10 cellular contexts compared by ENCODE assay signal in the genomic region with DNA sequence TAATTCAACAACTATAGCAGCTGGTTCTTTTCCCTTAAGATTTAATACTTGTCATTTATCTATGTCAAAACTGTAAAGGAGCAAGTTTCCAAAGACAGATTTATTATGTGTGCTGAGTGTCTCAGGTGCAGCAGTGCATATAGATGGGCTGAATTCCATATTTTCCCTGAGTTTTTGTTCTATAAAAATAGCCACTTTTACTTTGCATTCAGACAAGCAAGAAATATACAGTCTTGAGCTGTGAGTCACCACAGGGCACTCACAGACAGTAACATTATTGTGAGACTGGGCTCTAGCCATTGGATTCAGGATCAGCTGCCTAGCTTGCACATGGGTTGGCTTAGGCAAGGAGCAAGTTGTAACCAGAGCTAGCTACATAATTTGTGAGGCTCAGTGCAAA.
DNase-seq lines count a peak whose midpoint lies in the region; ATAC-seq and TF ChIP-seq lines count a peak whose summit lies in the region.
"Had no signal": no experiment of that assay in that cellular context is flagged by ENCODE, and none has a peak within 500 bp of the region (broad histone marks: within the 10 kb centered on the region; RNA-seq: fewer than 3 reads in every experiment).

No MANE protein-coding gene starts in this region.

- H3K4me1 Mint-ChIP-seq in activated T-cell treated with anti-CD3 and anti-CD28 coated beads, Interleukin-2, amount 50 U/mL, for 72 hours (ENCODE audit: low read depth), result no peaks in the 10 kb centered on the region

- H3K36me3 Mint-ChIP-seq in activated T-cell treated with anti-CD3 and anti-CD28 coated beads, Interleukin-2, amount 50 U/mL, for 72 hours (ENCODE audit: insufficient read depth in 2 of 2), result no peaks in the 10 kb centered on the region

- CTCF ChIA-PET in RWPE1 (lab: Yijun Ruan, JAX), result interaction anchor here (0.6 kb wide), 1 partner anchor 21 kb away, joined by 5 read pairs; no protein-coding TSS in a partner anchor

- intact Hi-C loops in psoas muscle (cut with DNase I) (no loop called here), aorta (cut with DNase I) (no loop called here)

- H3K4me3 ChIP-seq in foreskin fibroblast (ENCODE audit: low read depth in 1 of 2, low read length in 2 of 2), result no peak overlapping the region
- H3K4me3 ChIP-seq in psoas muscle, result no peak overlapping the region
- no peak overlapping the region for H3K4me3 ChIP-seq in aorta (ENCODE audit: low read length in 2 of 2)

- DNase-seq in DMS53 treated with DMSO at 0.1 percent for 48 hours (lab: John Stamatoyannopoulos, UW; ENCODE audit: unreplicated experiment), result peak; percentile 10
- peak; percentile 78 for DNase-seq in RWPE1 (ENCODE audit: low spot score)
- DNase-seq in foreskin fibroblast, result peak; percentile 67 to 79
- no peak for DNase-seq in psoas muscle
- DNase-seq in activated T-cell treated with anti-CD3 and anti-CD28 coated beads, Interleukin-2, amount 50 U/mL, for 72 hours, result no peak
- DNase-seq in cortex of kidney (lab: John Stamatoyannopoulos, UW), result no peak
- no peak for DNase-seq in aorta
- DNase-seq: effector CD4-positive, alpha-beta T cell had no signal

- H3K9me3 ChIP-seq in psoas muscle, result no peaks in the 10 kb centered on the region
- H3K9me3 ChIP-seq in aorta (ENCODE audit: control insufficient read depth, low read length), result no peaks in the 10 kb centered on the region
- H3K9me3 ChIP-seq: neutrophil had no signal

- peaks cover 10% of the 10 kb centered on the region for H3K4me1 ChIP-seq in psoas muscle
- H3K4me1 ChIP-seq in aorta (ENCODE audit: control insufficient read depth in 1 of 2, insufficient read depth in 2 of 2, low read length in 2 of 2), result no peaks in the 10 kb centered on the region

- no peak overlapping the region for H3K27ac Mint-ChIP-seq in activated T-cell treated with anti-CD3 and anti-CD28 coated beads, Interleukin-2, amount 50 U/mL, for 72 hours

- no peak for TF ChIP-seq CTCF in RWPE1 (conservative IDR thresholded peaks at IDR 0.05; ENCODE audit: low read depth)
- TF ChIP-seq CTCF in foreskin fibroblast (IDR thresholded peaks at IDR 0.05; ENCODE audit: low read depth, low read length), result no peak
- TF ChIP-seq CTCF in psoas muscle (IDR thresholded peaks at IDR 0.05), result no peak

- H3K27ac ChIP-seq in RWPE1, result no peak overlapping the region
- no peak overlapping the region for H3K27ac ChIP-seq in psoas muscle
- no peak overlapping the region for H3K27ac ChIP-seq in aorta (ENCODE audit: low read depth in 1 of 2, low read length in 2 of 2)
- H3K27ac ChIP-seq: neutrophil had no signal

- POLR2A ChIA-PET in RWPE1 (lab: Yijun Ruan, JAX; ENCODE audit: low non-redundant PET), result interaction anchor here (0.5 kb wide), 1 partner anchor 335 kb away, joined by 3 read pairs; no protein-coding TSS in a partner anchor

- no peak overlapping the region for H3K4me3 Mint-ChIP-seq in activated T-cell treated with anti-CD3 and anti-CD28 coated beads, Interleukin-2, amount 50 U/mL, for 72 hours

- peaks cover 14% of the 10 kb centered on the region for H3K27me3 Mint-ChIP-seq in activated T-cell treated with anti-CD3 and anti-CD28 coated beads, Interleukin-2, amount 50 U/mL, for 72 hours (ENCODE audit: low read depth)

- H3K36me3 ChIP-seq in psoas muscle (ENCODE audit: insufficient read depth in 1 of 2, low read depth in 1 of 2) (no peaks in the 10 kb centered on the region), aorta (ENCODE audit: control insufficient read depth in 1 of 2, insufficient read depth in 2 of 2, low read length in 1 of 2) (no peaks in the 10 kb centered on the region)
- H3K36me3 ChIP-seq: neutrophil had no signal

- H3K27me3 ChIP-seq in psoas muscle (ENCODE audit: insufficient read depth in 3 of 3, low read length in 2 of 3), result no peaks in the 10 kb centered on the region
- no peaks in the 10 kb centered on the region for H3K27me3 ChIP-seq in aorta (ENCODE audit: control insufficient read depth in 1 of 2, insufficient read depth in 2 of 2, low read length in 1 of 2)
- H3K27me3 ChIP-seq: neutrophil had no signal

- no peaks in the 10 kb centered on the region for H3K9me3 Mint-ChIP-seq in activated T-cell treated with anti-CD3 and anti-CD28 coated beads, Interleukin-2, amount 50 U/mL, for 72 hours

- ATAC-seq in psoas muscle (peak in 3 of 4 donors; percentile 67 to 87 (median 80)), HG02970 (IDR thresholded peaks at IDR 0.05; ENCODE audit: low FRiP score, unreplicated experiment) (no peak), aorta (ENCODE audit: low FRiP score) (no peak)
- ATAC-seq in activated T-cell treated with anti-CD3 and anti-CD28 coated beads, Interleukin-2, amount 50 U/mL, for 72 hours (replicated peaks in 1 of 2), result no peak

Comparison
In these comparisons a context has a peak if more than half of its experiments do, and no peak if none do; other contexts are left out.
1. DNase-seq: peak in DMS53 treated with DMSO at 0.1 percent for 48 hours (single experiment), RWPE1 (single experiment) and foreskin fibroblast (2 of 2); none in psoas muscle (0 of 2), activated T-cell treated with anti-CD3 and anti-CD28 coated beads, Interleukin-2, amount 50 U/mL, for 72 hours (0 of 2), cortex of kidney (single experiment) and aorta (0 of 2).
2. ATAC-seq: peak in psoas muscle (3 of 4); none in activated T-cell treated with anti-CD3 and anti-CD28 coated beads, Interleukin-2, amount 50 U/mL, for 72 hours (0 of 2), HG02970 (single experiment) and aorta (single experiment).